Comparison of ENCODE assay signal across 27 cellular contexts in genomic region chr3:197528190-197528589, GRCh38.
"Had no signal": no experiment of that assay in that cellular context is flagged by ENCODE, and none has a peak within 500 bp of the region (broad histone marks: within the 10 kb centered on the region; RNA-seq: fewer than 3 reads in every experiment).

No MANE protein-coding gene starts in this region.

- H3K27ac ChIP-seq: brain microvascular endothelial cell, gastrocnemius medialis, parathyroid adenoma, psoas muscle, sigmoid colon, transverse colon, uterus had no signal

- H3K79me2 ChIP-seq: parathyroid adenoma had no signal

- H3K9me3 Mint-ChIP-seq: activated B cell treated with CpG ODN at 0.5 μM for 24 hours; activated naive CD4-positive, alpha-beta T cell treated with anti-CD3 and anti-CD28 coated beads, Interleukin-2, amount 10 ng/mL, durations not matched to agents 7 days and 5 days; activated naive CD8-positive, alpha-beta T cell treated with anti-CD3 and anti-CD28 coated beads, Interleukin-2, amount 10 ng/mL, durations not matched to agents 7 days and 5 days; activated T-helper 1 cell treated with anti-CD3 and anti-CD28 coated beads, Interleukin-12 subunit alpha, Interleukin-12 subunit beta, Interleukin-2, Interleukin-4 antibody, amounts not matched to agents 30 ng/mL and 10 ng/mL and 1 ng/mL, durations not matched to agents 14 hours and 24 hours and 36 hours; naive thymus-derived CD4-positive, alpha-beta T cell; T-cell; T-helper 2 cell treated with Interferon-gamma antibody and Interleukin-4, amounts not matched to agents 5 μg/mL and 100 μg/mL, for 36 hours had no signal

- H2AFZ ChIP-seq: parathyroid adenoma had no signal

- DNase-seq: activated B cell treated with CpG ODN at 0.5 μM for 24 hours; activated CD8-positive, alpha-beta memory T cell treated with anti-CD3 and anti-CD28 coated beads for 24 hours; activated gamma-delta T cell; activated naive CD4-positive, alpha-beta T cell treated with anti-CD3 and anti-CD28 coated beads, Interleukin-2, amount 10 ng/mL, durations not matched to agents 7 days and 5 days; activated naive CD8-positive, alpha-beta T cell treated with anti-CD3 and anti-CD28 coated beads, Interleukin-2, amount 10 ng/mL, durations not matched to agents 7 days and 5 days; activated T-cell treated with anti-CD3 and anti-CD28 coated beads, Interleukin-2, amount 50 U/mL, for 1 hour; brain microvascular endothelial cell; caudate nucleus; cortex of kidney; gastrocnemius medialis; glutamatergic neuron; hippocampal formation; kidney; midbrain; naive thymus-derived CD4-positive, alpha-beta T cell; psoas muscle; sigmoid colon; small intestine; stimulated activated CD4-positive, alpha-beta T cell treated with anti-CD3 and anti-CD28 coated beads, Interleukin-15, amount 100 ng/mL, for 24 hours; stimulated activated CD4-positive, alpha-beta T cell treated with anti-CD3 and anti-CD28 coated beads, Interleukin-2, amount 100 ng/mL, for 24 hours; stimulated activated naive CD4-positive, alpha-beta T cell; T-cell; transverse colon; uterus had no signal

- H3K4me1 Mint-ChIP-seq: activated B cell treated with CpG ODN at 0.5 μM for 24 hours; activated naive CD4-positive, alpha-beta T cell treated with anti-CD3 and anti-CD28 coated beads, Interleukin-2, amount 10 ng/mL, durations not matched to agents 7 days and 5 days; T-cell had no signal

- H3K9ac ChIP-seq: parathyroid adenoma had no signal

- H3K4me3 ChIP-seq: gastrocnemius medialis, psoas muscle, sigmoid colon, transverse colon, uterus had no signal

- H3K4me1 ChIP-seq: gastrocnemius medialis, parathyroid adenoma, psoas muscle, sigmoid colon, transverse colon, uterus had no signal

- H3K27me3 ChIP-seq: brain microvascular endothelial cell, gastrocnemius medialis, sigmoid colon, transverse colon, uterus had no signal

- H3K27ac Mint-ChIP-seq: activated B cell treated with CpG ODN at 0.5 μM for 24 hours; activated naive CD4-positive, alpha-beta T cell treated with anti-CD3 and anti-CD28 coated beads, Interleukin-2, amount 10 ng/mL, durations not matched to agents 7 days and 5 days; activated naive CD8-positive, alpha-beta T cell treated with anti-CD3 and anti-CD28 coated beads, Interleukin-2, amount 10 ng/mL, durations not matched to agents 7 days and 5 days; activated T-helper 1 cell treated with anti-CD3 and anti-CD28 coated beads, Interleukin-12 subunit alpha, Interleukin-12 subunit beta, Interleukin-2, Interleukin-4 antibody, amounts not matched to agents 30 ng/mL and 10 ng/mL and 1 ng/mL, durations not matched to agents 14 hours and 24 hours and 36 hours; T-helper 2 cell treated with Interferon-gamma antibody and Interleukin-4, amounts not matched to agents 5 μg/mL and 100 μg/mL, for 36 hours had no signal

- H3K27me3 Mint-ChIP-seq: activated B cell treated with CpG ODN at 0.5 μM for 24 hours; activated naive CD4-positive, alpha-beta T cell treated with anti-CD3 and anti-CD28 coated beads, Interleukin-2, amount 10 ng/mL, durations not matched to agents 7 days and 5 days; activated naive CD8-positive, alpha-beta T cell treated with anti-CD3 and anti-CD28 coated beads, Interleukin-2, amount 10 ng/mL, durations not matched to agents 7 days and 5 days; naive thymus-derived CD4-positive, alpha-beta T cell; T-cell had no signal

- ATAC-seq: gastrocnemius medialis; naive thymus-derived CD4-positive, alpha-beta T cell; psoas muscle; T-cell had no signal

- H3K36me3 ChIP-seq: brain microvascular endothelial cell, gastrocnemius medialis, uterus had no signal

- H3K9me3 ChIP-seq: gastrocnemius medialis, psoas muscle, sigmoid colon, transverse colon, uterus had no signal

- H3K4me3 Mint-ChIP-seq: activated B cell treated with CpG ODN at 0.5 μM for 24 hours; activated naive CD4-positive, alpha-beta T cell treated with anti-CD3 and anti-CD28 coated beads, Interleukin-2, amount 10 ng/mL, durations not matched to agents 7 days and 5 days; activated naive CD8-positive, alpha-beta T cell treated with anti-CD3 and anti-CD28 coated beads, Interleukin-2, amount 10 ng/mL, durations not matched to agents 7 days and 5 days; activated T-helper 1 cell treated with anti-CD3 and anti-CD28 coated beads, Interleukin-12 subunit alpha, Interleukin-12 subunit beta, Interleukin-2, Interleukin-4 antibody, amounts not matched to agents 30 ng/mL and 10 ng/mL and 1 ng/mL, durations not matched to agents 14 hours and 24 hours and 36 hours; naive thymus-derived CD4-positive, alpha-beta T cell; T-cell; T-helper 2 cell treated with Interferon-gamma antibody and Interleukin-4, amounts not matched to agents 5 μg/mL and 100 μg/mL, for 36 hours had no signal
